In the genomic region with DNA sequence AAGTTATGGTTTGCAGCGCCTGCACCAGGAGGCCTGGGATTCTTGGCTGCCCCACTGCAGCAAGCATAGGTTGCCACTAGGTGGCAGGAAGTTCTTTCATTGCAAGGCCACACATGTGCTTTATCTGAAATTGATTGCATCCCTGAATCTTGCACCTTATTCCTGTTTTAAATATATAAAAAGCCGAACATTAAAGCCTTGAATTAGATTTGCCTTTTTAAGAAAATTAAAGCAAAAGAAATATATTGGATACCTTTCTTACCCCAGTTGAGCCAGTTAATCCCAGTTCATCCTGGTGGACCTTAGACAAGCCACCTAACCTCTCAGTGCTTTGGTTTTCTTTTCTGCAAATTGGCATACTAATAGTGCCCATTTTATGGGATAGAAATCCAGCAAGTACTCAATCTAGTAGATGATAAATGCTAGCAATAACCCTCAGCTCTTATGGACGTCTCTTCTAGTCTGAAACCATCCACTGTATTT, we compare ENCODE assay signal across 7 cellular contexts. TPM values are rescaled to one million over a fixed set of nuclear protein-coding genes. Genes with fewer than 3 reads are reported as not detected.
DNase-seq lines count a peak whose midpoint lies in the region; ATAC-seq and TF ChIP-seq lines count a peak whose summit lies in the region.

No MANE protein-coding gene starts in this region.

- DNase-seq in GM12865 (ENCODE audit: low read depth) (peak; percentile 72), NCI-H446 treated with DMSO at 0.1 percent for 48 hours (lab: John Stamatoyannopoulos, UW) (peak; percentile 30), endothelial cell (ENCODE audit: low spot score) (peak; percentile 67), midbrain (lab: John Stamatoyannopoulos, UW) (peak; percentile 74)
- peak; percentile 72 for DNase-seq in activated CD8-positive, alpha-beta T cell treated with anti-CD3 and anti-CD28 coated beads, Interleukin-2, amount 10 ng/mL, durations not matched to agents 7 days and 5 days
- peak in 5 of 6 experiments; percentile 8 to 48 (median 22) for DNase-seq in stimulated activated naive CD4-positive, alpha-beta T cell (lab: John Stamatoyannopoulos, UW)

- H3K4me3 Mint-ChIP-seq in activated CD8-positive, alpha-beta T cell treated with anti-CD3 and anti-CD28 coated beads, Interleukin-2, amount 10 ng/mL, durations not matched to agents 7 days and 5 days, result no peak overlapping the region
- no peak overlapping the region for H3K4me3 Mint-ChIP-seq in endothelial cell (ENCODE audit: unreplicated experiment)

- H3K4me3 ChIP-seq in GM12865 (ENCODE audit: low read depth, low read length), result no peak overlapping the region

- peak; percentile 88 for TF ChIP-seq CTCF in GM12865 (IDR thresholded peaks at IDR 0.05; ENCODE audit: insufficient read depth, low read depth, low read length, missing control alignments)
- peak; percentile 80 for TF ChIP-seq CTCF in endothelial cell (IDR thresholded peaks at IDR 0.05; ENCODE audit: unreplicated experiment)

- H3K27me3 Mint-ChIP-seq in activated CD8-positive, alpha-beta T cell treated with anti-CD3 and anti-CD28 coated beads, Interleukin-2, amount 10 ng/mL, durations not matched to agents 7 days and 5 days (ENCODE audit: low read depth), result no peaks in the 10 kb centered on the region
- peaks cover 2% of the 10 kb centered on the region for H3K27me3 Mint-ChIP-seq in endothelial cell (ENCODE audit: unreplicated experiment)

- no peak overlapping the region for H3K27ac Mint-ChIP-seq in activated CD8-positive, alpha-beta T cell treated with anti-CD3 and anti-CD28 coated beads, Interleukin-2, amount 10 ng/mL, durations not matched to agents 7 days and 5 days
- no peak overlapping the region for H3K27ac Mint-ChIP-seq in endothelial cell (ENCODE audit: unreplicated experiment)

- peak; percentile 73 for ATAC-seq in HG02938 (IDR thresholded peaks at IDR 0.05; ENCODE audit: unreplicated experiment)
- peak; percentile 88 for ATAC-seq in activated CD8-positive, alpha-beta T cell treated with anti-CD3 and anti-CD28 coated beads, Interleukin-2, amount 10 ng/mL, durations not matched to agents 7 days and 5 days

- no peaks in the 10 kb centered on the region for H3K4me1 Mint-ChIP-seq in activated CD8-positive, alpha-beta T cell treated with anti-CD3 and anti-CD28 coated beads, Interleukin-2, amount 10 ng/mL, durations not matched to agents 7 days and 5 days (ENCODE audit: low read depth)
- H3K4me1 Mint-ChIP-seq in endothelial cell (ENCODE audit: unreplicated experiment), result no peaks in the 10 kb centered on the region

- POLR2A ChIA-PET in activated CD8-positive, alpha-beta T cell treated with anti-CD3 and anti-CD28 coated beads, Interleukin-2, amount 10 ng/mL, durations not matched to agents 7 days and 5 days (lab: Charles Lee), result no interaction called here

- CTCF ChIA-PET in activated CD8-positive, alpha-beta T cell treated with anti-CD3 and anti-CD28 coated beads, Interleukin-2, amount 10 ng/mL, durations not matched to agents 7 days and 5 days (lab: Charles Lee), result interaction anchor here (0.8 to 2.3 kb wide), 6 partner anchors 27 to 266 kb away, joined by 3 to 10 read pairs (median 4); a partner anchor contains a TSS

- no peaks in the 10 kb centered on the region for H3K9me3 Mint-ChIP-seq in activated CD8-positive, alpha-beta T cell treated with anti-CD3 and anti-CD28 coated beads, Interleukin-2, amount 10 ng/mL, durations not matched to agents 7 days and 5 days (ENCODE audit: insufficient read depth)
- no peaks in the 10 kb centered on the region for H3K9me3 Mint-ChIP-seq in endothelial cell (ENCODE audit: unreplicated experiment)

- H3K36me3 Mint-ChIP-seq in activated CD8-positive, alpha-beta T cell treated with anti-CD3 and anti-CD28 coated beads, Interleukin-2, amount 10 ng/mL, durations not matched to agents 7 days and 5 days (ENCODE audit: low read depth), result no peaks in the 10 kb centered on the region
- no peaks in the 10 kb centered on the region for H3K36me3 Mint-ChIP-seq in endothelial cell (ENCODE audit: low read depth, unreplicated experiment)

RNA-seq across cellular contexts. Expression of a gene that starts 6.3 kb away (rescaled TPM):
- 10 to 100 TPM; 11.4 to 12.9 TPM for total RNA-seq in activated CD8-positive, alpha-beta T cell treated with anti-CD3 and anti-CD28 coated beads, Interleukin-2, amount 10 ng/mL, durations not matched to agents 7 days and 5 days
- total RNA-seq in endothelial cell (ENCODE audit: unreplicated experiment), result 4.7 TPM

RNA-seq across cellular contexts. Expression of a gene that starts 37.6 kb away (rescaled TPM):
- 10 to 100 TPM; 86.0 to 88.4 TPM for total RNA-seq in activated CD8-positive, alpha-beta T cell treated with anti-CD3 and anti-CD28 coated beads, Interleukin-2, amount 10 ng/mL, durations not matched to agents 7 days and 5 days
- 30.8 TPM for total RNA-seq in endothelial cell (ENCODE audit: unreplicated experiment)

RNA-seq across cellular contexts. Expression of a gene that starts 53.3 kb away (rescaled TPM):
- 10 to 100 TPM; 19.7 to 21.2 TPM for total RNA-seq in activated CD8-positive, alpha-beta T cell treated with anti-CD3 and anti-CD28 coated beads, Interleukin-2, amount 10 ng/mL, durations not matched to agents 7 days and 5 days
- total RNA-seq in endothelial cell (ENCODE audit: unreplicated experiment), result 14.9 TPM

Comparison
In these comparisons a context has a peak if more than half of its experiments do, and no peak if none do; other contexts are left out.
1. DNase-seq: peak in every context shown above with its lines; median percentile 74 in midbrain; 72 in GM12865; 72 in activated CD8-positive, alpha-beta T cell treated with anti-CD3 and anti-CD28 coated beads, Interleukin-2, amount 10 ng/mL, durations not matched to agents 7 days and 5 days; 67 in endothelial cell; 30 in NCI-H446 treated with DMSO at 0.1 percent for 48 hours; 22 in stimulated activated naive CD4-positive, alpha-beta T cell.